In the genomic region with DNA sequence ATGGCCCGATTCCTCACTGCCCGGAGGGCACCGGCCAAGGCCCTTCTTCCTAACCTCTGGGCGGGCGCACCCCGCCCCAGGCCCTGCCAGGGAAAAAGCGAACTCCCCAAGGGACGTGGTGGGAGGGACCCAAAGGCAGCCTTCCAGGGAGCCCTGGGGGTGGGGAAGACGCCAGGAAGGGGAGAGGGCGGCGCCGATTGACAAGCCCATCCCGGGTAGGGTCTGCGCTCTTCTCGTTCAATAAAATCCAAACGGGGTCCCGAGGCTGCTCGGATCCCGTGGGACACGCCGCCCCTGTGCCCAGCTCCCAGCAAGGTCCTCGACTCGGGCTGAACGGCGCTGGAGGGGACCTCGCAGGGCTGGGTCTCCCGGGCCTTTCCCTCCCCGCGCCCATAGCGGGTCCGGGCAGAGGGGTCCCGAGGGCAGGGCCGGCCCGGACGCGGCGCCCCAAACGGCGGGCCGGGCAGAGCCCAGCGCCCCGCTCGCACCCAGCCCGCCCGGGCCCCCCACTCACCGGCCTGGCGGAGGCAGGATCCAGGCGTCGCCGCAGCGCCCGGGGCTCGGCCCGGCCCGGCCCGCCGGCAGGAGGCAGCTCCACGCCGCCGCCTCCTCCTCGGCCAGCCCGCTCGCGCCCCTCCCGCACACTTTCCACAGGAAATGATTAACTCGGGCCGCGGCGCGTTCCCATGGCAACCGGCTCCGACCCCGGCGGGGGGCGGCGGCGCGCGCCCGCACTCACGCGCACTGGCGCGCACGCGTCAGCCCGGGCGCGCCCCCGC, we compare ENCODE assay signal across 8 cellular contexts.
DNase-seq lines count a peak whose midpoint lies in the region; ATAC-seq and TF ChIP-seq lines count a peak whose summit lies in the region.

A gene with protein sequence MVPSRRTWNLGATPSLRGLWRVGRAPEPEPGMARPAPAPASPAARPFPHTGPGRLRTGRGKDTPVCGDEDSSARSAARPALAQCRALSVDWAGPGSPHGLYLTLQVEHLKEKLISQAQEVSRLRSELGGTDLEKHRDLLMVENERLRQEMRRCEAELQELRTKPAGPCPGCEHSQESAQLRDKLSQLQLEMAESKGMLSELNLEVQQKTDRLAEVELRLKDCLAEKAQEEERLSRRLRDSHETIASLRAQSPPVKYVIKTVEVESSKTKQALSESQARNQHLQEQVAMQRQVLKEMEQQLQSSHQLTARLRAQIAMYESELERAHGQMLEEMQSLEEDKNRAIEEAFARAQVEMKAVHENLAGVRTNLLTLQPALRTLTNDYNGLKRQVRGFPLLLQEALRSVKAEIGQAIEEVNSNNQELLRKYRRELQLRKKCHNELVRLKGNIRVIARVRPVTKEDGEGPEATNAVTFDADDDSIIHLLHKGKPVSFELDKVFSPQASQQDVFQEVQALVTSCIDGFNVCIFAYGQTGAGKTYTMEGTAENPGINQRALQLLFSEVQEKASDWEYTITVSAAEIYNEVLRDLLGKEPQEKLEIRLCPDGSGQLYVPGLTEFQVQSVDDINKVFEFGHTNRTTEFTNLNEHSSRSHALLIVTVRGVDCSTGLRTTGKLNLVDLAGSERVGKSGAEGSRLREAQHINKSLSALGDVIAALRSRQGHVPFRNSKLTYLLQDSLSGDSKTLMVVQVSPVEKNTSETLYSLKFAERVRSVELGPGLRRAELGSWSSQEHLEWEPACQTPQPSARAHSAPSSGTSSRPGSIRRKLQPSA (minus strand): TSS at position 636 of the 779 bp plus-strand sequence. CDS start 4,248 bp downstream, outside the sequence.

- H3K27me3 ChIP-seq in MM.1S (replicated peaks; ENCODE audit: insufficient read depth, low read length), result no peaks in the 10 kb centered on the region

- no peaks in the 10 kb centered on the region for H3K9me2 ChIP-seq in MM.1S (replicated peaks; ENCODE audit: insufficient read depth, low read length)

- H3K4me1 ChIP-seq in ES-I3 (ENCODE audit: insufficient read depth, low read length), result peaks cover 55% of the 10 kb centered on the region
- peaks cover 9% of the 10 kb centered on the region for H3K4me1 ChIP-seq in MM.1S (ENCODE audit: low read length)

- peak; percentile 68 for DNase-seq in MM.1S
- peak; percentile 55 for DNase-seq in activated CD4-positive, CD25-positive, alpha-beta regulatory T cell treated with anti-CD3 and anti-CD28 coated beads, Interleukin-2, amount 50 U/mL, for 72 hours
- peak in 47 of 61 donors; percentile 11 to 93 (median 73) for DNase-seq in caudate nucleus (lab: John Stamatoyannopoulos, UW)
- peak; percentile 70 for DNase-seq in inferior parietal cortex (ENCODE audit: extremely low spot score)
- DNase-seq in NK-92 (lab: John Stamatoyannopoulos, UW; ENCODE audit: unreplicated experiment), result no peak

- peak within 1 kb of the TSS; percentile 30; the same call in 1 of the 2 replicates for H3K4me3 ChIP-seq in MM.1S (ENCODE audit: low read length)
- H3K4me3 ChIP-seq in skin epidermis, result peak within 1 kb of the TSS; percentile 27 to 68 (median 54)

- peaks cover 6% of the 10 kb centered on the region for H3F3A ChIP-seq in MM.1S (ENCODE audit: insufficient read depth, low read length)

- H3K4me2 ChIP-seq in MM.1S (ENCODE audit: low read depth, low read length), result 0 out of 2 replicates have a peak within 1 kb of the TSS, but pooled peaks have one; percentile 33

- H4K20me1 ChIP-seq in MM.1S (ENCODE audit: insufficient read depth, low read length), result no peaks in the 10 kb centered on the region

- peak within 1 kb of the TSS; percentile 80 for H3K9ac ChIP-seq in ES-I3 (ENCODE audit: low read depth, low read length)
- H3K9ac ChIP-seq in MM.1S (ENCODE audit: low read length), result 0 out of 2 replicates have a peak within 1 kb of the TSS, but pooled peaks have one; percentile 4

- H3K27ac ChIP-seq in MM.1S (ENCODE audit: low read length), result no peak within 1 kb of the TSS
- peak within 1 kb of the TSS; percentile 90 for H3K27ac ChIP-seq in caudate nucleus (ENCODE audit: low read depth, low read length)
- peak within 1 kb of the TSS; percentile 67 to 97 (median 89) for H3K27ac ChIP-seq in skin epidermis

- H2AFZ ChIP-seq in MM.1S (ENCODE audit: low read length), result no peak within 1 kb of the TSS

- no peaks in the 10 kb centered on the region for H3K9me3 ChIP-seq in ES-I3 (ENCODE audit: control insufficient read depth, insufficient read depth, low read length)
- H3K9me3 ChIP-seq in MM.1S (replicated peaks; ENCODE audit: insufficient read depth, low read length), result no peaks in the 10 kb centered on the region

- H3K36me3 ChIP-seq in ES-I3 (ENCODE audit: insufficient read depth, low read length) (no peaks in the 10 kb centered on the region), MM.1S (replicated peaks; ENCODE audit: insufficient read depth, low read length) (no peaks in the 10 kb centered on the region)

- H3K79me2 ChIP-seq in MM.1S (ENCODE audit: low read length), result peaks cover 3% of the 10 kb centered on the region; the same call in 1 of the 2 replicates

- TF ChIP-seq CTCF in MM.1S (IDR thresholded peaks at IDR 0.05; ENCODE audit: low read length), result no peak

- ATAC-seq in HG02763 (IDR thresholded peaks at IDR 0.05; ENCODE audit: unreplicated experiment), result no peak
